ENCODE assay signal across 10 cellular contexts in the genomic region with DNA sequence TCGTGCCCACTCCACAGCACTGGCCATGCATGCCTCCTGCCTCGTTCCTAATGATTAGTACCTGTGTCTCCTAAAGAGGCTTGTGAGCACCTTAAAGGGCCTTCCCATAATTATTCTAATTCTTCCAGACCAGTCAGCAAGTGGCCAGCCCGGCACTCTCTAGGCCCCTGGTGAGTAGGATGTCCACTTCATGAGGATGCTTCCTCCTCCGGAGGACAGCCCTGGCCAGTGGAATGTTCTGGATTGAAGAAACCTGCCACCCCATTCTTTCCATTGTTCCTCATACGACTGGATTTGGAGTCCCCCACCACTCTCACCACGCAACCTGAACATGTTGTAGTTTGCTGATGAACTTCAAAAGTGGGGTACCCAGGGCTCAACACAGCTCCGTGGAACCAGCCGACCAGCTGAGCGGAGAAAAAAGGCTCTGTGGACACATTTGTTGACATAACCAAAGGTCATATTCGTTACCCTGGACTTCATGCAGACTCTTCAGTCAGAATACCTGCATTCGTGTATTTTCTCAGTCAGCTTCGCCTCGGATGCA. TPM values are rescaled to one million over a fixed set of nuclear protein-coding genes. Genes with fewer than 3 reads are reported as not detected.
A peak's percentile ranks its signal among the peaks of the same experiment; 100 is the strongest.
DNase-seq lines count a peak whose midpoint lies in the region; ATAC-seq and TF ChIP-seq lines count a peak whose summit lies in the region.
"Had no signal": no experiment of that assay in that cellular context is flagged by ENCODE, and none has a peak within 500 bp of the region (broad histone marks: within the 10 kb centered on the region; RNA-seq: fewer than 3 reads in every experiment).

No MANE protein-coding gene starts in this region.

- no peak overlapping the region for H3K27ac Mint-ChIP-seq in activated CD4-positive, alpha-beta memory T cell treated with anti-CD3 and anti-CD28 coated beads for 36 hours
- no peak overlapping the region for H3K27ac Mint-ChIP-seq in activated CD4-positive, alpha-beta memory T cell treated with anti-CD3 and anti-CD28 coated beads, Interleukin-2, amount 10 ng/mL, durations not matched to agents 7 days and 5 days
- H3K27ac Mint-ChIP-seq in immature natural killer cell (peak overlapping the region; percentile 48 to 75 (median 70)), type B pancreatic cell (peak overlapping the region; percentile 34)

- H3K36me3 Mint-ChIP-seq in activated CD4-positive, alpha-beta memory T cell treated with anti-CD3 and anti-CD28 coated beads for 36 hours = no peaks in the 10 kb centered on the region
- H3K36me3 Mint-ChIP-seq in activated CD4-positive, alpha-beta memory T cell treated with anti-CD3 and anti-CD28 coated beads, Interleukin-2, amount 10 ng/mL, durations not matched to agents 7 days and 5 days (ENCODE audit: low read depth) = peaks cover 4% of the 10 kb centered on the region
- H3K36me3 Mint-ChIP-seq in immature natural killer cell = peaks cover 0 to 4% (median 0%) of the 10 kb centered on the region in 3 donors
- H3K36me3 Mint-ChIP-seq in type B pancreatic cell = no peaks in the 10 kb centered on the region

- intact Hi-C loops in activated CD4-positive, alpha-beta memory T cell treated with anti-CD3 and anti-CD28 coated beads for 36 hours (cut with micrococcal nuclease) = loop anchor here (2.0 kb wide), 2 partner anchors 302 to 646 kb away; a partner anchor contains a TSS

- POLR2A ChIA-PET in activated CD4-positive, alpha-beta memory T cell treated with anti-CD3 and anti-CD28 coated beads for 36 hours (lab: Charles Lee) = no interaction called here
- POLR2A ChIA-PET in activated CD4-positive, alpha-beta memory T cell treated with anti-CD3 and anti-CD28 coated beads, Interleukin-2, amount 10 ng/mL, durations not matched to agents 7 days and 5 days (lab: Charles Lee) = interaction anchor here (1.6 to 9.6 kb wide), 4 partner anchors 13 to 449 kb away, joined by 5 to 290 read pairs (median 7); a partner anchor contains a TSS

- CTCF ChIA-PET in activated CD4-positive, alpha-beta memory T cell treated with anti-CD3 and anti-CD28 coated beads for 36 hours (lab: Charles Lee) = interaction anchor here (0.6 to 4.0 kb wide), 55 partner anchors 9 to 516 kb away, joined by 3 to 32 read pairs (median 4); a partner anchor contains a TSS
- CTCF ChIA-PET in activated CD4-positive, alpha-beta memory T cell treated with anti-CD3 and anti-CD28 coated beads, Interleukin-2, amount 10 ng/mL, durations not matched to agents 7 days and 5 days (lab: Charles Lee) = interaction anchor here (0.5 to 5.5 kb wide), 27 partner anchors 9 to 530 kb away, joined by 3 to 36 read pairs (median 4); a partner anchor contains a TSS

- H3K4me1 Mint-ChIP-seq in activated CD4-positive, alpha-beta memory T cell treated with anti-CD3 and anti-CD28 coated beads for 36 hours (ENCODE audit: low read depth) = peaks cover 41% of the 10 kb centered on the region
- peaks cover 45% of the 10 kb centered on the region for H3K4me1 Mint-ChIP-seq in activated CD4-positive, alpha-beta memory T cell treated with anti-CD3 and anti-CD28 coated beads, Interleukin-2, amount 10 ng/mL, durations not matched to agents 7 days and 5 days
- H3K4me1 Mint-ChIP-seq in immature natural killer cell (peaks cover 48 to 49% of the 10 kb centered on the region in 2 donors), type B pancreatic cell (ENCODE audit: unreplicated experiment) (peaks cover 8% of the 10 kb centered on the region)

- no peak overlapping the region for H3K4me3 Mint-ChIP-seq in activated CD4-positive, alpha-beta memory T cell treated with anti-CD3 and anti-CD28 coated beads for 36 hours
- no peak overlapping the region for H3K4me3 Mint-ChIP-seq in activated CD4-positive, alpha-beta memory T cell treated with anti-CD3 and anti-CD28 coated beads, Interleukin-2, amount 10 ng/mL, durations not matched to agents 7 days and 5 days
- peak overlapping the region in 2 of 5 donors; percentile 5 to 45 for H3K4me3 Mint-ChIP-seq in immature natural killer cell
- no peak overlapping the region for H3K4me3 Mint-ChIP-seq in type B pancreatic cell

- ATAC-seq in SK-N-SH treated with all-trans-retinoic acid at 6 μM for 48 hours = peak; percentile 3

- peak; percentile 9 for DNase-seq in activated CD4-positive, alpha-beta memory T cell treated with anti-CD3 and anti-CD28 coated beads for 36 hours
- no peak for DNase-seq in activated CD4-positive, alpha-beta memory T cell treated with anti-CD3 and anti-CD28 coated beads, Interleukin-2, amount 10 ng/mL, durations not matched to agents 7 days and 5 days
- DNase-seq in immature natural killer cell (no peak), type B pancreatic cell (ENCODE audit: extremely low spot score, unreplicated experiment) (no peak), AG08396 (ENCODE audit: low spot score) (no peak), NCI-H345 treated with DMSO at 0.1 percent for 48 hours (lab: John Stamatoyannopoulos, UW; ENCODE audit: unreplicated experiment) (no peak)
- DNase-seq in stimulated activated naive CD4-positive, alpha-beta T cell treated with Interleukin-2 at 50 U/mL for 16 hours (lab: John Stamatoyannopoulos, UW) = no peak
- DNase-seq: NCI-H1417 treated with DMSO at 0.1 percent for 48 hours, NCI-H524 treated with DMSO at 0.1 percent for 48 hours had no signal

- H3K27me3 Mint-ChIP-seq in activated CD4-positive, alpha-beta memory T cell treated with anti-CD3 and anti-CD28 coated beads for 36 hours = no peaks in the 10 kb centered on the region
- peaks cover 2% of the 10 kb centered on the region for H3K27me3 Mint-ChIP-seq in activated CD4-positive, alpha-beta memory T cell treated with anti-CD3 and anti-CD28 coated beads, Interleukin-2, amount 10 ng/mL, durations not matched to agents 7 days and 5 days
- peaks cover 0 to 4% (median 2%) of the 10 kb centered on the region in 3 donors for H3K27me3 Mint-ChIP-seq in immature natural killer cell (ENCODE audit: low read depth in 3 of 3)
- peaks cover 7% of the 10 kb centered on the region for H3K27me3 Mint-ChIP-seq in type B pancreatic cell

- TF ChIP-seq CTCF in type B pancreatic cell (conservative IDR thresholded peaks at IDR 0.05) = no peak

- no peaks in the 10 kb centered on the region for H3K9me3 Mint-ChIP-seq in activated CD4-positive, alpha-beta memory T cell treated with anti-CD3 and anti-CD28 coated beads for 36 hours
- peaks cover 4% of the 10 kb centered on the region for H3K9me3 Mint-ChIP-seq in activated CD4-positive, alpha-beta memory T cell treated with anti-CD3 and anti-CD28 coated beads, Interleukin-2, amount 10 ng/mL, durations not matched to agents 7 days and 5 days
- H3K9me3 Mint-ChIP-seq in immature natural killer cell (no peaks in the 10 kb centered on the region), type B pancreatic cell (no peaks in the 10 kb centered on the region)

TF ChIP-seq in SK-N-SH treated with all-trans-retinoic acid at 6 μM for 48 hours, 23 proteins besides CTCF, POLR2A, EP300 and RAD21:
- TF ChIP-seq, protein P1, sequence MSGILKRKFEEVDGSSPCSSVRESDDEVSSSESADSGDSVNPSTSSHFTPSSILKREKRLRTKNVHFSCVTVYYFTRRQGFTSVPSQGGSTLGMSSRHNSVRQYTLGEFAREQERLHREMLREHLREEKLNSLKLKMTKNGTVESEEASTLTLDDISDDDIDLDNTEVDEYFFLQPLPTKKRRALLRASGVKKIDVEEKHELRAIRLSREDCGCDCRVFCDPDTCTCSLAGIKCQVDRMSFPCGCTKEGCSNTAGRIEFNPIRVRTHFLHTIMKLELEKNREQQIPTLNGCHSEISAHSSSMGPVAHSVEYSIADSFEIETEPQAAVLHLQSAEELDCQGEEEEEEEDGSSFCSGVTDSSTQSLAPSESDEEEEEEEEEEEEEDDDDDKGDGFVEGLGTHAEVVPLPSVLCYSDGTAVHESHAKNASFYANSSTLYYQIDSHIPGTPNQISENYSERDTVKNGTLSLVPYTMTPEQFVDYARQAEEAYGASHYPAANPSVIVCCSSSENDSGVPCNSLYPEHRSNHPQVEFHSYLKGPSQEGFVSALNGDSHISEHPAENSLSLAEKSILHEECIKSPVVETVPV (CRISPR knock-in tag; IDR thresholded peaks at IDR 0.05) = no peak
- TF ChIP-seq TCF4 (CRISPR knock-in tag; IDR thresholded peaks at IDR 0.05; ENCODE audit: borderline replicate concordance) (no peak), PPARA (CRISPR knock-in tag; IDR thresholded peaks at IDR 0.05; ENCODE audit: borderline replicate concordance) (no peak), ZNF565 (CRISPR knock-in tag; conservative IDR thresholded peaks at IDR 0.05; ENCODE audit: low read depth) (no peak), ARNTL (CRISPR knock-in tag; IDR thresholded peaks at IDR 0.05; ENCODE audit: borderline replicate concordance, low read depth) (no peak), SNAI2 (CRISPR knock-in tag; IDR thresholded peaks at IDR 0.05) (no peak)
- TF ChIP-seq, protein P2, sequence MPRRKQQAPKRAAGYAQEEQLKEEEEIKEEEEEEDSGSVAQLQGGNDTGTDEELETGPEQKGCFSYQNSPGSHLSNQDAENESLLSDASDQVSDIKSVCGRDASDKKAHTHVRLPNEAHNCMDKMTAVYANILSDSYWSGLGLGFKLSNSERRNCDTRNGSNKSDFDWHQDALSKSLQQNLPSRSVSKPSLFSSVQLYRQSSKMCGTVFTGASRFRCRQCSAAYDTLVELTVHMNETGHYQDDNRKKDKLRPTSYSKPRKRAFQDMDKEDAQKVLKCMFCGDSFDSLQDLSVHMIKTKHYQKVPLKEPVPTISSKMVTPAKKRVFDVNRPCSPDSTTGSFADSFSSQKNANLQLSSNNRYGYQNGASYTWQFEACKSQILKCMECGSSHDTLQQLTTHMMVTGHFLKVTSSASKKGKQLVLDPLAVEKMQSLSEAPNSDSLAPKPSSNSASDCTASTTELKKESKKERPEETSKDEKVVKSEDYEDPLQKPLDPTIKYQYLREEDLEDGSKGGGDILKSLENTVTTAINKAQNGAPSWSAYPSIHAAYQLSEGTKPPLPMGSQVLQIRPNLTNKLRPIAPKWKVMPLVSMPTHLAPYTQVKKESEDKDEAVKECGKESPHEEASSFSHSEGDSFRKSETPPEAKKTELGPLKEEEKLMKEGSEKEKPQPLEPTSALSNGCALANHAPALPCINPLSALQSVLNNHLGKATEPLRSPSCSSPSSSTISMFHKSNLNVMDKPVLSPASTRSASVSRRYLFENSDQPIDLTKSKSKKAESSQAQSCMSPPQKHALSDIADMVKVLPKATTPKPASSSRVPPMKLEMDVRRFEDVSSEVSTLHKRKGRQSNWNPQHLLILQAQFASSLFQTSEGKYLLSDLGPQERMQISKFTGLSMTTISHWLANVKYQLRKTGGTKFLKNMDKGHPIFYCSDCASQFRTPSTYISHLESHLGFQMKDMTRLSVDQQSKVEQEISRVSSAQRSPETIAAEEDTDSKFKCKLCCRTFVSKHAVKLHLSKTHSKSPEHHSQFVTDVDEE (CRISPR knock-in tag; IDR thresholded peaks at IDR 0.05) = no peak
TF ChIP-seq in SK-N-SH treated with all-trans-retinoic acid at 6 μM for 48 hours: peak in this region for 0.

RNA-seq across cellular contexts. Expression of a gene that starts 46.7 kb away (rescaled TPM):
- total RNA-seq in activated CD4-positive, alpha-beta memory T cell treated with anti-CD3 and anti-CD28 coated beads for 36 hours = 100 to 1,000 TPM; 146 to 148 TPM
- total RNA-seq in activated CD4-positive, alpha-beta memory T cell treated with anti-CD3 and anti-CD28 coated beads, Interleukin-2, amount 10 ng/mL, durations not matched to agents 7 days and 5 days = 100 to 1,000 TPM; 251 to 259 TPM
- 100 to 1,000 TPM in 2 of 3 donors, 10 to 100 TPM in 1; 100.0 to 136 (median 117) TPM for polyA plus RNA-seq in immature natural killer cell
- total RNA-seq in type B pancreatic cell (ENCODE audit: low replicate concordance) = 59.9 and 94.6 TPM in 2 replicates

Comparison
In these comparisons a context has a peak if more than half of its experiments do, and no peak if none do; other contexts are left out.
1. H3K27ac Mint-ChIP-seq: peak in immature natural killer cell (6 of 6) and type B pancreatic cell (single experiment); none in activated CD4-positive, alpha-beta memory T cell treated with anti-CD3 and anti-CD28 coated beads for 36 hours (single experiment) and activated CD4-positive, alpha-beta memory T cell treated with anti-CD3 and anti-CD28 coated beads, Interleukin-2, amount 10 ng/mL, durations not matched to agents 7 days and 5 days (single experiment).